In genomic region chr7:30163231-30163894, GRCh38 we compare ENCODE assay signal across 8 cellular contexts. TPM values are rescaled to one million over a fixed set of nuclear protein-coding genes. Genes with fewer than 3 reads are reported as not detected.
DNase-seq lines count a peak whose midpoint lies in the region; ATAC-seq and TF ChIP-seq lines count a peak whose summit lies in the region.

No MANE protein-coding gene starts in this region.

- DNase-seq in GDM1 (lab: John Stamatoyannopoulos, UW) (peak; percentile 78), GM23338 (ENCODE audit: low spot score) (no peak), NCI-H2227 treated with DMSO at 0.1 percent for 48 hours (lab: John Stamatoyannopoulos, UW) (peak; percentile 43), amygdala (lab: John Stamatoyannopoulos, UW) (peak in 38 of 56 donors; percentile 18 to 79 (median 58)), medulla oblongata (ENCODE audit: extremely low spot score) (peak; percentile 86), NCI-H2171 treated with DMSO at 0.1 percent for 48 hours (lab: John Stamatoyannopoulos, UW) (no peak), DMS53 treated with DMSO at 0.1 percent for 48 hours (lab: John Stamatoyannopoulos, UW; ENCODE audit: unreplicated experiment) (no peak), T1000 (lab: John Stamatoyannopoulos, UW) (no peak)

- no peak overlapping the region for H3K4me3 ChIP-seq in GM23338

- no peaks in the 10 kb centered on the region for H4K20me1 ChIP-seq in GM23338 (replicated peaks; ENCODE audit: insufficient read depth)

- H3K27ac ChIP-seq in GM23338 (ENCODE audit: low read depth): no peak overlapping the region

- no peaks in the 10 kb centered on the region for H3K9me3 Mint-ChIP-seq in GM23338

- no peaks in the 10 kb centered on the region for H3F3A ChIP-seq in GM23338 (replicated peaks; ENCODE audit: low read depth)

- no peak for ATAC-seq in GM23338

- H2AFZ ChIP-seq in GM23338: no peak overlapping the region

- H3K27ac Mint-ChIP-seq in GM23338: peak overlapping the region; percentile 49; the same call in 1 of the 2 replicates

- 0 out of 2 replicates have a peak, but pooled peaks cover 9% of the 10 kb centered on the region for H3K27me3 ChIP-seq in GM23338 (ENCODE audit: insufficient read depth)

- H3K4me3 Mint-ChIP-seq in GM23338: no peak overlapping the region

- H3K36me3 Mint-ChIP-seq in GM23338 (ENCODE audit: low read depth): no peaks in the 10 kb centered on the region

- no peak for TF ChIP-seq CTCF in GM23338 (conservative IDR thresholded peaks at IDR 0.05; ENCODE audit: low read depth in 2 of 2)

- H3K4me1 Mint-ChIP-seq in GM23338: peaks cover 68% of the 10 kb centered on the region

- no peak overlapping the region for H3K4me2 ChIP-seq in GM23338

- H3K9me2 ChIP-seq in GM23338 (ENCODE audit: insufficient read depth): no peaks in the 10 kb centered on the region

- H3K27me3 Mint-ChIP-seq in GM23338 (ENCODE audit: insufficient read depth, low read depth, poor library complexity): peaks cover 13% of the 10 kb centered on the region

- no peaks in the 10 kb centered on the region for H3K79me2 ChIP-seq in GM23338 (replicated peaks; ENCODE audit: insufficient read depth)

- no peaks in the 10 kb centered on the region for H3K36me3 ChIP-seq in GM23338 (ENCODE audit: insufficient read depth)

- peaks cover 38% of the 10 kb centered on the region for H3K4me1 ChIP-seq in GM23338 (ENCODE audit: insufficient read depth)

TF ChIP-seq in GM23338, 12 proteins besides CTCF, POLR2A, EP300 and RAD21:
- TF ChIP-seq POLR2AphosphoS5 (IDR thresholded peaks at IDR 0.05; ENCODE audit: low read depth) (no peak), STAT1 (IDR thresholded peaks at IDR 0.05; ENCODE audit: unreplicated experiment) (no peak), EZH2 (IDR thresholded peaks at IDR 0.05; ENCODE audit: low read depth, unreplicated experiment) (no peak), NANOG (IDR thresholded peaks at IDR 0.05; ENCODE audit: borderline replicate concordance) (no peak), ZNF462 (CRISPR knock-in tag; IDR thresholded peaks at IDR 0.05) (no peak)

RNA-seq across cellular contexts. Expression of gene MTURN, which starts 28.6 kb away (rescaled TPM):
- 4.7 and 8.7 TPM in 2 replicates for total RNA-seq in GM23338 (2014; rRNA removed; shearing (Covaris generic))
- 3.0 and 3.1 TPM in 2 replicates for polyA plus RNA-seq in GM23338 (2016; fragmentation: Nextera tagmentation; extraction: Ambion mirVana)

Comparison
In these comparisons a context has a peak if more than half of its experiments do, and no peak if none do; other contexts are left out.
1. DNase-seq: peak in GDM1 (single experiment), NCI-H2227 treated with DMSO at 0.1 percent for 48 hours (single experiment), amygdala (38 of 56) and medulla oblongata (single experiment); none in GM23338 (single experiment), NCI-H2171 treated with DMSO at 0.1 percent for 48 hours (single experiment), DMS53 treated with DMSO at 0.1 percent for 48 hours (single experiment) and T1000 (single experiment).